In the genomic region with DNA sequence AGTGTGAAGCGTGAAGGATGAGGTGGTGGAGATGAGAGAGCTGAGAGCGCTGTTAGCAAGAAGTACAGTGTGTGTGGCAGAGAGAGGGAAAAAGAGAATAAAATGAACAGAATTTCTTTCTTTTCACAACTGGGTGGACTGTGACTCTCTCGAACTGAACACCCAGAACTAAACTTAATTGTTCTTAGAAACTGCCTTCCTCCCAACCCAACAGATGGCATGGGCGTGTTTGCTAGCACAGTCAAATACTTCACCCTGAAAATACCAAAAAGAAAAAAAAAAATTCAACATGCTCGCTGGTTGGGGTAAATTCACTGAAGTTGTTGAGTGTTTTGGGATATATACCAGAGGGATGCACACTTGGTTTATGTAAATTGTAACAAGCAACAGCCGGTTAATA, we compare ENCODE assay signal across 23 cellular contexts.
DNase-seq lines count a peak whose midpoint lies in the region; ATAC-seq, FAIRE-seq and TF ChIP-seq lines count a peak whose summit lies in the region.
"Had no signal": no experiment of that assay in that cellular context is flagged by ENCODE, and none has a peak within 500 bp of the region (broad histone marks: within the 10 kb centered on the region; RNA-seq: fewer than 3 reads in every experiment).

No MANE protein-coding gene starts in this region.

- H4K91ac ChIP-seq in H1 (replicated peaks; ENCODE audit: insufficient read length, low read length), result peak overlapping the region; percentile 30

- H3K56ac ChIP-seq in H1 (replicated peaks; ENCODE audit: insufficient read length, low read depth, low read length), result no peak overlapping the region

- H3K36me3 ChIP-seq in H1 (ENCODE audit: control insufficient read depth in 2 of 4, insufficient read depth in 4 of 4, low read length in 3 of 4), result no peaks in the 10 kb centered on the region
- no peaks in the 10 kb centered on the region for H3K36me3 ChIP-seq in testis (ENCODE audit: low read depth, missing control alignments)
- H3K36me3 ChIP-seq: BE2C had no signal

- no peak overlapping the region for H3K14ac ChIP-seq in H1 (ENCODE audit: insufficient read length)

- H3K18ac ChIP-seq in H1 (ENCODE audit: extremely low read depth, low read length), result no peak overlapping the region

- TF ChIP-seq POLR2A in H1 (IDR thresholded peaks at IDR 0.05; ENCODE audit: control extremely low read depth in 1 of 2, low read depth in 2 of 2, low read length in 2 of 2) (no peak), testis (IDR thresholded peaks at IDR 0.05) (no peak)

- H3K9me3 ChIP-seq in H1 (ENCODE audit: insufficient read depth in 2 of 2, low read depth in 1 of 2, low read length in 1 of 2), result no peaks in the 10 kb centered on the region
- H3K9me3 ChIP-seq in testis, result no peaks in the 10 kb centered on the region
- H3K9me3 ChIP-seq: BE2C had no signal

- TF ChIP-seq CTCF in H1 (IDR thresholded peaks at IDR 0.05; ENCODE audit: control extremely low read depth in 1 of 3, insufficient read depth in 1 of 3, low read depth in 1 of 3, low read length in 3 of 3) (no peak), testis (IDR thresholded peaks at IDR 0.05) (no peak)

- H4K20me1 ChIP-seq in H1 (replicated peaks in 1 of 2; ENCODE audit: control insufficient read depth in 1 of 2, insufficient read depth in 2 of 2, low read length in 2 of 2), result no peaks in the 10 kb centered on the region

- H2BK5ac ChIP-seq in H1 (ENCODE audit: low read depth, low read length), result peak overlapping the region; percentile 54; the same call in 1 of the 2 replicates

- H3K23me2 ChIP-seq in H1 (ENCODE audit: low read depth, low read length), result no peaks in the 10 kb centered on the region

- DNase-seq in NCI-H446 (lab: John Stamatoyannopoulos, UW), result peak; percentile 79 to 89
- DNase-seq in NCI-H446 treated with DMSO at 0.1 percent for 48 hours (lab: John Stamatoyannopoulos, UW), result no peak
- DNase-seq in NCI-H524 treated with DMSO at 0.1 percent for 48 hours (lab: John Stamatoyannopoulos, UW), result peak; percentile 51
- no peak for DNase-seq in H1 (ENCODE audit: low read depth in 1 of 2, low spot score in 2 of 2)
- no peak for DNase-seq in left lobe of liver (ENCODE audit: low spot score)
- no peak for DNase-seq in NCI-H526 treated with DMSO at 0.1 percent for 48 hours (lab: John Stamatoyannopoulos, UW)
- no peak for DNase-seq in testis
- DNase-seq: 8988T; ACHN; BE2C; CD8-positive, alpha-beta memory T cell; DMS153; DND-41; Kasumi-1; NCI-H1105; NCI-H1436 treated with DMSO at 0.1 percent for 48 hours; NCI-H2029; NCI-H226; NCI-H526; SHP77 had no signal

- ATAC-seq in left lobe of liver, result no peak
- ATAC-seq: HepG2 had no signal

- no peak for TF ChIP-seq RAD21 in H1 (IDR thresholded peaks at IDR 0.05 in 1 of 2, conservative IDR thresholded peaks at IDR 0.05 in 1 of 2; ENCODE audit: low read depth in 2 of 2, low read length in 2 of 2)

- no peak overlapping the region for H2BK12ac ChIP-seq in H1 (ENCODE audit: low read depth, low read length)

- no peak overlapping the region for H3K23ac ChIP-seq in H1 (ENCODE audit: insufficient read length)

- peaks cover 2 to 23% (median 14%) of the 10 kb centered on the region in 4 experiments for H3K4me1 ChIP-seq in H1 (replicated peaks in 1 of 4; ENCODE audit: control insufficient read depth in 3 of 4, insufficient read depth in 4 of 4, low read length in 3 of 4)
- no peaks in the 10 kb centered on the region for H3K4me1 ChIP-seq in testis
- H3K4me1 ChIP-seq: BE2C had no signal

- no peak overlapping the region for H2AK5ac ChIP-seq in H1 (ENCODE audit: low read depth, low read length)

- H3K27me3 ChIP-seq in H1 (replicated peaks in 1 of 4; ENCODE audit: control insufficient read depth in 3 of 4, extremely low read depth in 1 of 4, insufficient read depth in 3 of 4, low read length in 3 of 4) (no peaks in the 10 kb centered on the region), testis (no peaks in the 10 kb centered on the region)
- H3K27me3 ChIP-seq: BE2C had no signal

- TF ChIP-seq EP300 in H1 (IDR thresholded peaks at IDR 0.05; ENCODE audit: borderline replicate concordance in 1 of 2, low read depth in 2 of 2, low read length in 2 of 2), result no peak

- H3K4me3 ChIP-seq in H1 (ENCODE audit: extremely low read depth in 1 of 4, insufficient read depth in 2 of 4, low read depth in 3 of 4, low read length in 4 of 4) (no peak overlapping the region), testis (no peak overlapping the region)

- no peak overlapping the region for H3K4me2 ChIP-seq in H1 (ENCODE audit: insufficient read depth in 1 of 2, low read depth in 2 of 2, low read length in 2 of 2)

- H2BK120ac ChIP-seq in H1 (replicated peaks; ENCODE audit: low read depth, low read length), result peak overlapping the region; percentile 29

- peak overlapping the region; percentile 61 for H3K4ac ChIP-seq in H1 (replicated peaks; ENCODE audit: insufficient read length, low read depth, low read length)

- H3K79me2 ChIP-seq in H1 (ENCODE audit: control insufficient read depth in 1 of 2, insufficient read depth in 2 of 2, low read length in 2 of 2), result no peaks in the 10 kb centered on the region

- H3K27ac ChIP-seq in H1 (ENCODE audit: low read depth, low read length), result no peak overlapping the region
- H3K27ac ChIP-seq in testis, result no peak overlapping the region
- H3K27ac ChIP-seq: RWPE1 had no signal

- H2BK15ac ChIP-seq in H1 (ENCODE audit: low read length), result no peak overlapping the region

- WGBS in H1 (ENCODE audit: extremely low coverage in 1 of 2, insufficient coverage in 1 of 2, insufficient read length in 1 of 2, insufficient replicate concordance in 2 of 2, low coverage in 1 of 2, low lambda C conversion rate in 2 of 2, missing lambda C conversion rate in 1 of 2), 2 experiments, result 91 to 100% methylated on average over 2 to 6 of the region's 6 CpGs
- WGBS in testis, 2 donors, result 91 to 93% methylated on average over 6 of the region's 6 CpGs

- CTCF ChIA-PET in H1 (lab: Charles Lee; ENCODE audit: partially characterized antibody), result interaction anchor here (0.6 to 3.4 kb wide), 7 partner anchors 8 to 199 kb away, joined by 3 to 12 read pairs (median 4); no protein-coding TSS in a partner anchor

- H2AFZ ChIP-seq in H1 (ENCODE audit: low read length), result no peak overlapping the region

- intact Hi-C loops in testis (cut with DNase I; ENCODE audit: low total_unique reads), result no loop called here

- FAIRE-seq in H1 (lab: Jason Lieb, UNC), result no peak
- FAIRE-seq: GM18507, HepG2 had no signal

- H4K5ac ChIP-seq in H1 (ENCODE audit: insufficient read length, low read depth, low read length), result no peak overlapping the region

- H4K8ac ChIP-seq in H1 (ENCODE audit: extremely low read depth, insufficient read depth, low read length), result no peak overlapping the region

- H2BK20ac ChIP-seq in H1 (ENCODE audit: low read length), result peak overlapping the region; percentile 64; the same call in 1 of the 2 replicates

- POLR2A ChIA-PET in H1 (lab: Charles Lee; ENCODE audit: partially characterized antibody), result interaction anchor here (0.6 to 1.5 kb wide), 2 partner anchors 50 to 159 kb away, joined by 3 to 4 read pairs; no protein-coding TSS in a partner anchor

- H3K9ac ChIP-seq in H1 (replicated peaks in 1 of 4; ENCODE audit: extremely low read depth in 1 of 4, low read depth in 3 of 4, low read length in 3 of 4), result no peak overlapping the region

- H3K79me1 ChIP-seq in H1 (ENCODE audit: low read depth, low read length), result no peaks in the 10 kb centered on the region

TF ChIP-seq in H1, 55 proteins besides CTCF, POLR2A, EP300 and RAD21:
- TF ChIP-seq KDM5A (IDR thresholded peaks at IDR 0.05; ENCODE audit: low read length) (no peak), SUZ12 (IDR thresholded peaks at IDR 0.05; ENCODE audit: low read length) (no peak), ATF2 (IDR thresholded peaks at IDR 0.05; ENCODE audit: low read length) (no peak), SP2 (IDR thresholded peaks at IDR 0.05; ENCODE audit: low read length) (no peak), NANOG (IDR thresholded peaks at IDR 0.05; ENCODE audit: insufficient read depth, low read depth, low read length, poor library complexity, severe bottlenecking) (no peak), EZH2 (IDR thresholded peaks at IDR 0.05; ENCODE audit: low read depth, low read length, severe bottlenecking) (no peak), BRCA1 (IDR thresholded peaks at IDR 0.05; ENCODE audit: low read depth, low read length) (no peak), SIX5 (IDR thresholded peaks at IDR 0.05; ENCODE audit: low read depth, low read length) (no peak), HDAC2 (IDR thresholded peaks at IDR 0.05; ENCODE audit: borderline replicate concordance in 1 of 2, low read depth in 2 of 2, low read length in 2 of 2) (no peak)

Comparison
In these comparisons a context has a peak if more than half of its experiments do, and no peak if none do; other contexts are left out.
1. DNase-seq: peak in NCI-H446 (2 of 2) and NCI-H524 treated with DMSO at 0.1 percent for 48 hours (single experiment); none in NCI-H446 treated with DMSO at 0.1 percent for 48 hours (single experiment), H1 (0 of 2), left lobe of liver (single experiment), NCI-H526 treated with DMSO at 0.1 percent for 48 hours (single experiment) and testis (single experiment).